In the genomic region with DNA sequence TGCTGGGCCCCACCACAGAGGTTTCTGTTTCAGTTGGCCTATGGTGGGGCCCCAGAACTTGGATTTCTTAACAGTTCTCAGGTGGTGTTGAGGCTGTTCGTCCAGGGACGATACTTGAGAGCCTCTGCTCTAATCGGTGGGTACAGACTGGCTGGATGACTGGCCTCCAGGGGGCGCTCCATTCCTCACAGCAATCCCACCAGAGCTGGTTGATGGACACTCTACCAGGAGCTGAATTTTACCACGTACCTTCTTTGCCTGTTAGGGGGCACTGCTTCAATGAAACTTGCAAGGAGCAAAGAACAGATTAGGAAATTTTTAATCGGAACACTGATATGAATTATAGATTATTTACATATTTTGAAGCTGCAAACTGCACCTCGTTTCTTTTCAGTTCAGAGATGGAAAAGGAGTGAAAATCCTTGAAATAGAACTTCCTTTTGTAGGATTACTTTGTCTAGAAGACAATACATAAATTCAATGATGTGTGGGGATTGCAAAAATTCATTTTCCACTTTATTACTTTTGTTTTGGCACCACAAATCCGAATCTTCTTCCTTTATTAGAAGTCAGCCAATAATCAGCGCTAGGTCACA, we compare ENCODE assay signal across 8 cellular contexts. TPM values are rescaled to one million over a fixed set of nuclear protein-coding genes. Genes with fewer than 3 reads are reported as not detected.
A peak's percentile ranks its signal among the peaks of the same experiment; 100 is the strongest.
DNase-seq lines count a peak whose midpoint lies in the region; ATAC-seq and TF ChIP-seq lines count a peak whose summit lies in the region.

No MANE protein-coding gene starts in this region.

- H3K4me3 ChIP-seq in WERI-Rb-1 (ENCODE audit: low read depth, low read length), result no peak overlapping the region
- H3K4me3 ChIP-seq in breast epithelium, result no peak overlapping the region

- TF ChIP-seq CTCF in WERI-Rb-1 (IDR thresholded peaks at IDR 0.05; ENCODE audit: low read depth, low read length) (peak; percentile 85), breast epithelium (IDR thresholded peaks at IDR 0.05) (peak; percentile 57 to 82 (median 60))

- no peak for TF ChIP-seq POLR2A in breast epithelium (IDR thresholded peaks at IDR 0.05)

- H3K36me3 ChIP-seq in WERI-Rb-1 (no peaks in the 10 kb centered on the region), breast epithelium (no peaks in the 10 kb centered on the region)

- ATAC-seq in HG02852 (IDR thresholded peaks at IDR 0.05; ENCODE audit: unreplicated experiment), result peak; percentile 100

- DNase-seq in NCI-H2107 treated with DMSO at 0.1 percent for 48 hours (lab: John Stamatoyannopoulos, UW; ENCODE audit: unreplicated experiment), result peak; percentile 31
- no peak for DNase-seq in NCI-H2107 (lab: John Stamatoyannopoulos, UW)
- DNase-seq in NCI-H1436 (lab: John Stamatoyannopoulos, UW), result peak; percentile 79
- DNase-seq in WERI-Rb-1, result peak; percentile 88
- peak; percentile 71 to 78 for DNase-seq in breast epithelium (ENCODE audit: low spot score in 2 of 2)
- peak; percentile 86 for DNase-seq in islet precursor cell
- peak; percentile 82 to 87 for DNase-seq in stimulated activated CD4-positive, alpha-beta T cell treated with anti-CD3 and anti-CD28 coated beads, Interleukin-1b, Interleukin-23, amount 100 ng/mL, for 1 hour (ENCODE audit: low read depth in 2 of 2)

- H3K9me3 ChIP-seq in WERI-Rb-1 (ENCODE audit: severe bottlenecking) (no peaks in the 10 kb centered on the region), breast epithelium (no peaks in the 10 kb centered on the region)

- no peak overlapping the region for H3K27ac ChIP-seq in WERI-Rb-1
- H3K27ac ChIP-seq in breast epithelium, result no peak overlapping the region

- H3K27me3 ChIP-seq in WERI-Rb-1 (ENCODE audit: insufficient read depth, low read depth, severe bottlenecking) (no peaks in the 10 kb centered on the region), breast epithelium (no peaks in the 10 kb centered on the region)

- intact Hi-C loops in breast epithelium (cut with DNase I; ENCODE audit: low total_unique reads), result no loop called here

- no peaks in the 10 kb centered on the region for H3K4me1 ChIP-seq in breast epithelium

RNA-seq across cellular contexts. Expression of gene KBTBD2, which starts 44.8 kb away (rescaled TPM):
- total RNA-seq in breast epithelium, result 10 to 100 TPM; 36.7 to 55.9 (median 38.9) TPM
